Comparison of ENCODE assay signal across 9 cellular contexts in genomic region chr2:66574701-66575624, GRCh38.
A peak's percentile ranks its signal among the peaks of the same experiment; 100 is the strongest.
DNase-seq lines count a peak whose midpoint lies in the region; ATAC-seq, FAIRE-seq and TF ChIP-seq lines count a peak whose summit lies in the region.
"Had no signal": no experiment of that assay in that cellular context is flagged by ENCODE, and none has a peak within 500 bp of the region (broad histone marks: within the 10 kb centered on the region; RNA-seq: fewer than 3 reads in every experiment).

No MANE protein-coding gene starts in this region.

- TF ChIP-seq EP300 in suprapubic skin (IDR thresholded peaks at IDR 0.05), result no peak

- H3K4me3 ChIP-seq in Peyer's patch, result peak overlapping the region; percentile 5 to 53 (median 38)
- H3K4me3 ChIP-seq in suprapubic skin, result peak overlapping the region; percentile 58

- TF ChIP-seq CTCF in Peyer's patch (IDR thresholded peaks at IDR 0.05) (peak in 4 of 6 experiments; percentile 14 to 25 (median 17)), suprapubic skin (IDR thresholded peaks at IDR 0.05) (peak; percentile 4 to 15)

- H3K36me3 ChIP-seq in Peyer's patch (no peaks in the 10 kb centered on the region), suprapubic skin (peaks cover 5% of the 10 kb centered on the region)

- H3K27ac ChIP-seq in Peyer's patch, result peak overlapping the region; percentile 64 to 85 (median 67)
- peak overlapping the region; percentile 65 for H3K27ac ChIP-seq in suprapubic skin
- H3K27ac ChIP-seq: HL-60 had no signal

- TF ChIP-seq POLR2A in Peyer's patch (IDR thresholded peaks at IDR 0.05) (no peak), suprapubic skin (IDR thresholded peaks at IDR 0.05) (no peak)

- H3K27me3 ChIP-seq in Peyer's patch (peaks cover 0 to 4% of the 10 kb centered on the region in 2 donors), suprapubic skin (peaks cover 43% of the 10 kb centered on the region)

- under 1% methylated on average over 35 of the region's 35 CpGs for WGBS in suprapubic skin

- H3K4me1 ChIP-seq in Peyer's patch (peaks cover 0 to 16% (median 0%) of the 10 kb centered on the region in 4 donors), suprapubic skin (peaks cover 42% of the 10 kb centered on the region)

- ATAC-seq in GM21576 (IDR thresholded peaks at IDR 0.05; ENCODE audit: unreplicated experiment), result no peak

- DNase-seq in COR-L47 (lab: John Stamatoyannopoulos, UW) (peak; percentile 74), Kasumi-1 (lab: John Stamatoyannopoulos, UW) (peak; percentile 44 to 60), Peyer's patch (peak in 1 of 3 donors; percentile 62), medulla oblongata (ENCODE audit: extremely low spot score) (peak; percentile 95), suprapubic skin (ENCODE audit: low spot score in 2 of 2) (peak; percentile 80 to 83), SIG-M5 (lab: John Stamatoyannopoulos, UW) (no peak)

- FAIRE-seq in endometrium (lab: Jason Lieb, UNC), result peak; percentile 48

- H3K9me3 ChIP-seq in Peyer's patch, result no peaks in the 10 kb centered on the region
- no peaks in the 10 kb centered on the region for H3K9me3 ChIP-seq in suprapubic skin
